ENCODE assay signal across 10 cellular contexts in genomic region chr1:175102166-175102565, GRCh38. TPM values are rescaled to one million over a fixed set of nuclear protein-coding genes. Genes with fewer than 3 reads are reported as not detected.
"Had no signal": no experiment of that assay in that cellular context is flagged by ENCODE, and none has a peak within 500 bp of the region (broad histone marks: within the 10 kb centered on the region; RNA-seq: fewer than 3 reads in every experiment).

No MANE protein-coding gene starts in this region.

RNA-seq across cellular contexts. Expression of gene TNN, which starts 34.5 kb away (rescaled TPM):
- total RNA-seq: kidney; kidney epithelial cell; left ventricle myocardium inferior; lung microvascular endothelial cell; mammary epithelial cell; mononuclear cell; myocyte; naive thymus-derived CD4-positive, alpha-beta T cell had no signal
- polyA plus RNA-seq: immature natural killer cell; keratinocyte; mammary epithelial cell; naive thymus-derived CD4-positive, alpha-beta T cell had no signal
